ENCODE assay signal across 23 cellular contexts in the genomic region with DNA sequence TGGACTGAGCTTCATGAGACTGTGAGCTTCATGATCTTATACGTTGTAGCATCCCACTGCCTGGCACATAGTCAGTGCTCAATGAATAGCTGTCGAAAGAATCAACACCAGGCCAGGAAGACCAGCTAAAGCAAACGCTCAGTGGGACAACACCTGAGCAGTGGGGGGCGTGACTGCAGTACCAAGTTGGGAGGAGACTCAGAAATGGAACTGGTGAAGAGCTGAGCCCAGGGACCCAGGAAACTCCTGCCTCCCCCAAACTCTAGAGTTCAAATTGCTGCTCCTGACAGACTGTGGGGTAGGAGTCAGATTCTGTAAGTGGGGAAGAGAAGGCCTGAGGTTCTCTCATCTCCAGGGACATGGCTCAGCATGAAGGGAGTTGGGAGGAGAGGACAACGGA.
"Had no signal": no experiment of that assay in that cellular context is flagged by ENCODE, and none has a peak within 500 bp of the region (broad histone marks: within the 10 kb centered on the region; RNA-seq: fewer than 3 reads in every experiment).

No MANE protein-coding gene starts in this region.

- H3K27me3 Mint-ChIP-seq: activated CD4-positive, alpha-beta memory T cell treated with anti-CD3 and anti-CD28 coated beads for 36 hours; activated CD4-positive, alpha-beta T cell treated with anti-CD3 and anti-CD28 coated beads for 36 hours; activated CD4-positive, alpha-beta T cell treated with anti-CD3 and anti-CD28 coated beads, Interleukin-2, amount 10 ng/mL, durations not matched to agents 24 days and 14 days; activated naive CD4-positive, alpha-beta T cell treated with anti-CD3 and anti-CD28 coated beads, Interleukin-2, amount 10 ng/mL, durations not matched to agents 7 days and 5 days; activated naive CD8-positive, alpha-beta T cell treated with anti-CD3 and anti-CD28 coated beads, Interleukin-2, amount 10 ng/mL, durations not matched to agents 7 days and 5 days; activated T-cell treated with anti-CD3 and anti-CD28 coated beads, Interleukin-2, amount 50 U/mL, for 24 hours; brain had no signal

- H3K4me3 Mint-ChIP-seq: activated CD4-positive, alpha-beta memory T cell treated with anti-CD3 and anti-CD28 coated beads for 36 hours; activated CD4-positive, alpha-beta T cell treated with anti-CD3 and anti-CD28 coated beads for 36 hours; activated CD4-positive, alpha-beta T cell treated with anti-CD3 and anti-CD28 coated beads, Interleukin-2, amount 10 ng/mL, durations not matched to agents 24 days and 14 days; activated CD8-positive, alpha-beta T cell treated with anti-CD3 and anti-CD28 coated beads, Interleukin-2, amount 10 ng/mL, durations not matched to agents 7 days and 5 days; activated naive CD4-positive, alpha-beta T cell treated with anti-CD3 and anti-CD28 coated beads, Interleukin-2, amount 10 ng/mL, durations not matched to agents 7 days and 5 days; activated naive CD8-positive, alpha-beta T cell treated with anti-CD3 and anti-CD28 coated beads, Interleukin-2, amount 10 ng/mL, durations not matched to agents 7 days and 5 days; activated T-cell treated with anti-CD3 and anti-CD28 coated beads, Interleukin-2, amount 50 U/mL, for 24 hours; activated T-cell treated with anti-CD3 and anti-CD28 coated beads, Interleukin-2, amount 50 U/mL, for 72 hours; brain had no signal

- H3K36me3 Mint-ChIP-seq: activated naive CD4-positive, alpha-beta T cell treated with anti-CD3 and anti-CD28 coated beads, Interleukin-2, amount 50 U/mL, for 72 hours had no signal

- DNase-seq: activated CD4-positive, alpha-beta memory T cell treated with anti-CD3 and anti-CD28 coated beads for 36 hours; activated CD4-positive, alpha-beta T cell treated with anti-CD3 and anti-CD28 coated beads for 36 hours; activated CD4-positive, alpha-beta T cell treated with anti-CD3 and anti-CD28 coated beads, Interleukin-2, amount 10 ng/mL, durations not matched to agents 24 days and 14 days; activated CD4-positive, CD25-positive, alpha-beta regulatory T cell; activated CD4-positive, CD25-positive, alpha-beta regulatory T cell treated with anti-CD3 and anti-CD28 coated beads, Interleukin-2, amount 50 U/mL, for 72 hours; activated CD8-positive, alpha-beta T cell treated with anti-CD3 and anti-CD28 coated beads, Interleukin-2, amount 10 ng/mL, durations not matched to agents 7 days and 5 days; activated gamma-delta T cell; activated naive CD4-positive, alpha-beta T cell; activated naive CD4-positive, alpha-beta T cell treated with anti-CD3 and anti-CD28 coated beads, Interleukin-2, amount 10 ng/mL, durations not matched to agents 7 days and 5 days; activated naive CD8-positive, alpha-beta T cell treated with anti-CD3 and anti-CD28 coated beads, Interleukin-2, amount 10 ng/mL, durations not matched to agents 7 days and 5 days; activated T-cell treated with anti-CD3 and anti-CD28 coated beads for 4 hours; activated T-cell treated with anti-CD3 and anti-CD28 coated beads, Interleukin-2, amount 50 U/mL, for 24 hours; activated T-cell treated with anti-CD3 and anti-CD28 coated beads, Interleukin-2, amount 50 U/mL, for 72 hours; central memory CD4-positive, alpha-beta T cell; cerebellar nuclear complex; colonic mucosa; effector CD8-positive, alpha-beta T cell; foreskin keratinocyte; gastrocnemius medialis; T-helper 2 cell had no signal

- H3K27ac Mint-ChIP-seq: activated CD4-positive, alpha-beta memory T cell treated with anti-CD3 and anti-CD28 coated beads for 36 hours; activated CD4-positive, alpha-beta T cell treated with anti-CD3 and anti-CD28 coated beads for 36 hours; activated CD4-positive, alpha-beta T cell treated with anti-CD3 and anti-CD28 coated beads, Interleukin-2, amount 10 ng/mL, durations not matched to agents 24 days and 14 days; activated CD8-positive, alpha-beta T cell treated with anti-CD3 and anti-CD28 coated beads, Interleukin-2, amount 10 ng/mL, durations not matched to agents 7 days and 5 days; activated naive CD4-positive, alpha-beta T cell treated with anti-CD3 and anti-CD28 coated beads, Interleukin-2, amount 10 ng/mL, durations not matched to agents 7 days and 5 days; activated naive CD8-positive, alpha-beta T cell treated with anti-CD3 and anti-CD28 coated beads, Interleukin-2, amount 10 ng/mL, durations not matched to agents 7 days and 5 days; activated T-cell treated with anti-CD3 and anti-CD28 coated beads, Interleukin-2, amount 50 U/mL, for 24 hours; activated T-cell treated with anti-CD3 and anti-CD28 coated beads, Interleukin-2, amount 50 U/mL, for 72 hours; brain had no signal

- ATAC-seq: activated CD4-positive, alpha-beta T cell treated with anti-CD3 and anti-CD28 coated beads for 36 hours; activated CD8-positive, alpha-beta T cell treated with anti-CD3 and anti-CD28 coated beads, Interleukin-2, amount 10 ng/mL, durations not matched to agents 7 days and 5 days; activated naive CD4-positive, alpha-beta T cell treated with anti-CD3 and anti-CD28 coated beads, Interleukin-2, amount 50 U/mL, for 72 hours; activated T-cell treated with anti-CD3 and anti-CD28 coated beads, Interleukin-2, amount 50 U/mL, for 72 hours; esophagus mucosa; foreskin keratinocyte; gastrocnemius medialis had no signal

- H3K4me1 Mint-ChIP-seq: activated CD4-positive, alpha-beta T cell treated with anti-CD3 and anti-CD28 coated beads for 36 hours; activated CD4-positive, alpha-beta T cell treated with anti-CD3 and anti-CD28 coated beads, Interleukin-2, amount 10 ng/mL, durations not matched to agents 24 days and 14 days; activated naive CD4-positive, alpha-beta T cell treated with anti-CD3 and anti-CD28 coated beads, Interleukin-2, amount 10 ng/mL, durations not matched to agents 7 days and 5 days; activated naive CD8-positive, alpha-beta T cell treated with anti-CD3 and anti-CD28 coated beads, Interleukin-2, amount 10 ng/mL, durations not matched to agents 7 days and 5 days; brain had no signal

- H3K9me3 Mint-ChIP-seq: activated CD4-positive, alpha-beta memory T cell treated with anti-CD3 and anti-CD28 coated beads for 36 hours; activated CD4-positive, alpha-beta T cell treated with anti-CD3 and anti-CD28 coated beads, Interleukin-2, amount 10 ng/mL, durations not matched to agents 24 days and 14 days; activated naive CD4-positive, alpha-beta T cell treated with anti-CD3 and anti-CD28 coated beads, Interleukin-2, amount 10 ng/mL, durations not matched to agents 7 days and 5 days; activated naive CD4-positive, alpha-beta T cell treated with anti-CD3 and anti-CD28 coated beads, Interleukin-2, amount 50 U/mL, for 72 hours; activated naive CD8-positive, alpha-beta T cell treated with anti-CD3 and anti-CD28 coated beads, Interleukin-2, amount 10 ng/mL, durations not matched to agents 7 days and 5 days; activated T-cell treated with anti-CD3 and anti-CD28 coated beads, Interleukin-2, amount 50 U/mL, for 24 hours; activated T-cell treated with anti-CD3 and anti-CD28 coated beads, Interleukin-2, amount 50 U/mL, for 72 hours had no signal
